ENCODE assay signal across 21 cellular contexts in genomic region chr16:86490859-86491642, GRCh38. TPM values are rescaled to one million over a fixed set of nuclear protein-coding genes. Genes with fewer than 3 reads are reported as not detected.
A peak's percentile ranks its signal among the peaks of the same experiment; 100 is the strongest.
DNase-seq lines count a peak whose midpoint lies in the region; ATAC-seq, FAIRE-seq and TF ChIP-seq lines count a peak whose summit lies in the region.
"Had no signal": no experiment of that assay in that cellular context is flagged by ENCODE, and none has a peak within 500 bp of the region (broad histone marks: within the 10 kb centered on the region; RNA-seq: fewer than 3 reads in every experiment).

No MANE protein-coding gene starts in this region.

- peaks cover 17% of the 10 kb centered on the region for H3K27me3 ChIP-seq in colonic mucosa
- peaks cover 5% of the 10 kb centered on the region for H3K27me3 ChIP-seq in CD8-positive, alpha-beta memory T cell (ENCODE audit: insufficient read depth, low read length, poor library complexity, severe bottlenecking)
- H3K27me3 ChIP-seq: ovary had no signal

- H3K4me1 ChIP-seq in HEK293 (ENCODE audit: control insufficient read depth, insufficient read depth, low read length), result 0 out of 2 replicates have a peak, but pooled peaks cover 3% of the 10 kb centered on the region
- no peaks in the 10 kb centered on the region for H3K4me1 ChIP-seq in colonic mucosa
- H3K4me1 ChIP-seq in CD8-positive, alpha-beta memory T cell (ENCODE audit: insufficient read depth, low read length), result no peaks in the 10 kb centered on the region
- H3K4me1 ChIP-seq: uterus had no signal

- no peaks in the 10 kb centered on the region for H3K36me3 Mint-ChIP-seq in CD8-positive, alpha-beta memory T cell
- H3K36me3 Mint-ChIP-seq: stimulated activated effector memory CD8-positive, alpha-beta T cell treated with anti-CD3 and anti-CD28 coated beads, Interleukin-12 subunit alpha, Interleukin-12 subunit beta, amount 100 ng/mL, for 72 hours had no signal

- H3K27ac ChIP-seq in HEK293 (ENCODE audit: extremely low read depth, low read depth, low read length), result no peak overlapping the region
- peak overlapping the region; percentile 32 for H3K27ac ChIP-seq in colonic mucosa
- H3K27ac ChIP-seq in CD8-positive, alpha-beta memory T cell (ENCODE audit: low read depth, low read length), result no peak overlapping the region
- H3K27ac ChIP-seq: coronary artery, ovary, PC-9, uterus had no signal

- H3K4me3 Mint-ChIP-seq in CD8-positive, alpha-beta memory T cell, result no peak overlapping the region
- H3K4me3 Mint-ChIP-seq: stimulated activated effector memory CD8-positive, alpha-beta T cell treated with anti-CD3 and anti-CD28 coated beads, Interleukin-12 subunit alpha, Interleukin-12 subunit beta, amount 100 ng/mL, for 72 hours had no signal

- POLR2A ChIA-PET in HEK293 (lab: Yijun Ruan, JAX), result no interaction called here
- POLR2A ChIA-PET in CD8-positive, alpha-beta memory T cell (lab: Charles Lee), result no interaction called here

- peak; percentile 59 for DNase-seq in AG08396 (ENCODE audit: low spot score)
- no peak for DNase-seq in colonic mucosa
- DNase-seq in midbrain (lab: John Stamatoyannopoulos, UW), result peak; percentile 38
- no peak for DNase-seq in NCI-H1105 (lab: John Stamatoyannopoulos, UW)
- DNase-seq in CD8-positive, alpha-beta memory T cell, result no peak
- DNase-seq in RCC 7860 (ENCODE audit: low spot score), result no peak
- DNase-seq: activated CD8-positive, alpha-beta memory T cell treated with anti-CD3 and anti-CD28 coated beads for 24 hours; erythroblast; NCI-H1694; NCI-H510A; ovary; PC-9; small intestine; uterus had no signal

- H3K9ac ChIP-seq in colonic mucosa (ENCODE audit: low read depth in 2 of 2, low read length in 2 of 2), result peak overlapping the region in 1 of 2 donors; percentile 52

- no peak overlapping the region for H3K27ac Mint-ChIP-seq in CD8-positive, alpha-beta memory T cell
- H3K27ac Mint-ChIP-seq: activated T-helper 2 cell treated with anti-CD3 and anti-CD28 coated beads, Interferon-gamma antibody, Interleukin-2, Interleukin-4, amounts not matched to agents 10 μg/mL and 5 μg/mL and 100 μg/mL, durations not matched to agents 14 hours and 24 hours and 36 hours; stimulated activated effector memory CD8-positive, alpha-beta T cell treated with anti-CD3 and anti-CD28 coated beads, Interleukin-12 subunit alpha, Interleukin-12 subunit beta, amount 100 ng/mL, for 72 hours had no signal

- no peak for ATAC-seq in HG03457 (IDR thresholded peaks at IDR 0.05; ENCODE audit: unreplicated experiment)
- ATAC-seq: stimulated activated effector memory CD8-positive, alpha-beta T cell treated with anti-CD3 and anti-CD28 coated beads, Interleukin-12 subunit alpha, Interleukin-12 subunit beta, amount 100 ng/mL, for 72 hours had no signal

- no peak overlapping the region for H3K4me3 ChIP-seq in HEK293 (ENCODE audit: low read depth, low read length)
- no peak overlapping the region for H3K4me3 ChIP-seq in colonic mucosa
- H3K4me3 ChIP-seq in CD8-positive, alpha-beta memory T cell (ENCODE audit: low read length), result no peak overlapping the region
- H3K4me3 ChIP-seq: coronary artery, ovary, PC-9, uterus had no signal

- no peaks in the 10 kb centered on the region for H3K4me1 Mint-ChIP-seq in CD8-positive, alpha-beta memory T cell
- H3K4me1 Mint-ChIP-seq: stimulated activated effector memory CD8-positive, alpha-beta T cell treated with anti-CD3 and anti-CD28 coated beads, Interleukin-12 subunit alpha, Interleukin-12 subunit beta, amount 100 ng/mL, for 72 hours had no signal

- CTCF ChIA-PET in HEK293 (lab: Yijun Ruan, JAX), result interaction anchor here (1.0 kb wide), 1 partner anchor 238 kb away, joined by 3 read pairs; no protein-coding TSS in a partner anchor
- CTCF ChIA-PET in CD8-positive, alpha-beta memory T cell (lab: Charles Lee), result no interaction called here

- no peak for TF ChIP-seq CTCF in HEK293 (tag by site-specific recombination; IDR thresholded peaks at IDR 0.05)
- no peak for TF ChIP-seq CTCF in colonic mucosa (IDR thresholded peaks at IDR 0.05)

- H3K9me3 ChIP-seq in HEK293 (ENCODE audit: control insufficient read depth, insufficient read depth, low read depth, low read length) (no peaks in the 10 kb centered on the region), colonic mucosa (no peaks in the 10 kb centered on the region)
- H3K9me3 ChIP-seq in CD8-positive, alpha-beta memory T cell (ENCODE audit: low read length), result no peaks in the 10 kb centered on the region
- H3K9me3 ChIP-seq: uterus had no signal

- intact Hi-C loops in colonic mucosa (cut with DNase I), result no loop called here

- H3K27me3 Mint-ChIP-seq in CD8-positive, alpha-beta memory T cell, result peaks cover 38 to 76% of the 10 kb centered on the region in 2 donors

- FAIRE-seq in RCC 7860 (lab: Jason Lieb, UNC), result no peak
- FAIRE-seq: GM18507, small intestine had no signal

- H3K9me3 Mint-ChIP-seq in CD8-positive, alpha-beta memory T cell, result peaks cover 0 to 1% (median 0%) of the 10 kb centered on the region in 5 donors
- H3K9me3 Mint-ChIP-seq: activated T-helper 2 cell treated with anti-CD3 and anti-CD28 coated beads, Interferon-gamma antibody, Interleukin-2, Interleukin-4, amounts not matched to agents 10 μg/mL and 5 μg/mL and 100 μg/mL, durations not matched to agents 14 hours and 24 hours and 36 hours; stimulated activated effector memory CD8-positive, alpha-beta T cell treated with anti-CD3 and anti-CD28 coated beads, Interleukin-12 subunit alpha, Interleukin-12 subunit beta, amount 100 ng/mL, for 72 hours had no signal

- H3K36me3 ChIP-seq in HEK293 (ENCODE audit: control insufficient read depth in 2 of 2, insufficient read depth in 1 of 2, low read length in 2 of 2) (peaks cover 0 to 12% of the 10 kb centered on the region in 2 experiments; a peak in 1 of 3 replicates), colonic mucosa (no peaks in the 10 kb centered on the region)
- H3K36me3 ChIP-seq in CD8-positive, alpha-beta memory T cell (ENCODE audit: insufficient read depth, low read length), result no peaks in the 10 kb centered on the region
- H3K36me3 ChIP-seq: ovary, uterus had no signal

TF ChIP-seq in HEK293, 187 proteins besides CTCF, POLR2A, EP300 and RAD21:
- TF ChIP-seq ZBTB20 (tag by site-specific recombination; IDR thresholded peaks at IDR 0.05) (peak; percentile 48; the same call in 1 of the 2 replicates), ZNF660 (tag by site-specific recombination; IDR thresholded peaks at IDR 0.05) (0 out of 2 replicates have a peak, but pooled peaks have one; percentile 66), ZBTB17 (tag by site-specific recombination; IDR thresholded peaks at IDR 0.05) (peak; percentile 37; the same call in 1 of the 2 replicates), ZIC2 (tag by site-specific recombination; IDR thresholded peaks at IDR 0.05) (peak; percentile 52), PRDM6 (tag by site-specific recombination; IDR thresholded peaks at IDR 0.05) (no peak), ZBTB7A (tag by site-specific recombination; IDR thresholded peaks at IDR 0.05; ENCODE audit: low read depth) (no peak), KLF8 (tag by site-specific recombination; IDR thresholded peaks at IDR 0.05) (no peak), SCRT2 (tag by site-specific recombination; IDR thresholded peaks at IDR 0.05) (no peak)

RNA-seq across cellular contexts. Expression of gene FOXF1, which starts 19.3 kb away (rescaled TPM):
- 10 to 100 TPM in 1 of 2 donors, 1 to 10 TPM in 1; 6.3 to 12.1 TPM for total RNA-seq in colonic mucosa
- total RNA-seq in CD8-positive, alpha-beta memory T cell, result not detected
- not detected for polyA plus RNA-seq in CD8-positive, alpha-beta memory T cell
- total RNA-seq: activated T-helper 2 cell treated with anti-CD3 and anti-CD28 coated beads, Interferon-gamma antibody, Interleukin-2, Interleukin-4, amounts not matched to agents 10 μg/mL and 5 μg/mL and 100 μg/mL, durations not matched to agents 14 hours and 24 hours and 36 hours; LHCN-M2; PC-9 had no signal

Comparison
In these comparisons a context has a peak if more than half of its experiments do, and no peak if none do; other contexts are left out.
1. DNase-seq: peak in AG08396 (single experiment) and midbrain (single experiment); none in colonic mucosa (single experiment), NCI-H1105 (single experiment), CD8-positive, alpha-beta memory T cell (0 of 5) and RCC 7860 (single experiment).
2. RNA of gene FOXF1, which starts 19.3 kb away (total RNA-seq): 6.3 to 12.1 TPM in colonic mucosa; not detected in CD8-positive, alpha-beta memory T cell; every median in the first group is over 4 times any median in the second.